Comparison of ENCODE assay signal across 1 cellular context in the genomic region with DNA sequence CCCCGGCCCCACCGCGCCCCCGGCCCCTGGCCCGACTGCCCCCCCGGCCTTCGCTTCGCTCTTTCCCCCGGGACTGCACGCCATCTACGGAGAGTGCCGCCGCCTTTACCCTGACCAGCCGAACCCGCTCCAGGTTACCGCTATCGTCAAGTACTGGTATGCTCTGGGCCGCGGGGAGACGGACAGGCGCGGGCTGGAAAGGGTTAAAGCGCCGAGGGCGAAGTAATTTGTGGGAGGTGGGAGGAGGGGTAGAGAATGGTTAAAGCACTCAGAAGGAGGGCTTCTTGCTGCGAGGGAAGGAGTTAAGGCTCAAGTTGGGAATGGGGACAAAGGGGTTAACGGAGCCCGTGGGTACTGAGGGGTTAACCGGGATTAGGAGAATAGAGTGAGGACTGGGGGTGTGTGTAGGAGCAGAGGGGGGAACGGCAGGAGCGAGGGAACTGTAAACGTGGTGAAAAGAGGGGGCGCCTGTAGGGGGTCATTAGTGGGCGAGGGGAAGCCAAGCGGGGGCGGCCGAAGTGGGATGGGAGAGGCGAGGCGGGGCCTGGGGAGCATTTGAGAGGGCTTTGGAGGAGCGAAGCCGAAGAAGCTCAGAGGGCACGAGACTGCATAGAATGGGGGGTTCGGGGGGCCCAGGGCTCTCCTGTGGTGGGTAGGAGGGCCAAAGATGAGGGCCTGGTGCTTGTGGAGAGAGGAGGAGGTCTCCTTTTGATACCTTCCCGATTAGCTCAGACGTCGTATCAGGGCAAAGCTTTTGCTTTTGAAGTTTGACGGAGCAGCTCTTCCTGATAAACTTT.
TF ChIP-seq lines count a peak whose summit lies in the region.

No MANE protein-coding gene starts in this region.

TF ChIP-seq in HEK293, 187 proteins besides CTCF, POLR2A, EP300 and RAD21 (continued from another document):
- TF ChIP-seq, protein P1, sequence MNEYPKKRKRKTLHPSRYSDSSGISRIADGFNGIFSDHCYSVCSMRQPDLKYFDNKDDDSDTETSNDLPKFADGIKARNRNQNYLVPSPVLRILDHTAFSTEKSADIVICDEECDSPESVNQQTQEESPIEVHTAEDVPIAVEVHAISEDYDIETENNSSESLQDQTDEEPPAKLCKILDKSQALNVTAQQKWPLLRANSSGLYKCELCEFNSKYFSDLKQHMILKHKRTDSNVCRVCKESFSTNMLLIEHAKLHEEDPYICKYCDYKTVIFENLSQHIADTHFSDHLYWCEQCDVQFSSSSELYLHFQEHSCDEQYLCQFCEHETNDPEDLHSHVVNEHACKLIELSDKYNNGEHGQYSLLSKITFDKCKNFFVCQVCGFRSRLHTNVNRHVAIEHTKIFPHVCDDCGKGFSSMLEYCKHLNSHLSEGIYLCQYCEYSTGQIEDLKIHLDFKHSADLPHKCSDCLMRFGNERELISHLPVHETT (tag by site-specific recombination; IDR thresholded peaks at IDR 0.05) = peak; percentile 67
- TF ChIP-seq ZNF157 (tag by site-specific recombination; IDR thresholded peaks at IDR 0.05) (peak; percentile 50; the same call in 1 of the 2 replicates), ZNF132 (tag by site-specific recombination; IDR thresholded peaks at IDR 0.05; ENCODE audit: borderline replicate concordance) (no peak), ZNF660 (tag by site-specific recombination; IDR thresholded peaks at IDR 0.05) (no peak), ZNF324 (tag by site-specific recombination; IDR thresholded peaks at IDR 0.05) (peak; percentile 71; the same call in 1 of the 2 replicates), TCF7L2 (IDR thresholded peaks at IDR 0.05; ENCODE audit: borderline replicate concordance, low read depth, low read length) (peak; percentile 59; the same call in 1 of the 2 replicates), ZFP3 (tag by site-specific recombination; IDR thresholded peaks at IDR 0.05; ENCODE audit: low read depth) (no peak)
- TF ChIP-seq, protein P2, sequence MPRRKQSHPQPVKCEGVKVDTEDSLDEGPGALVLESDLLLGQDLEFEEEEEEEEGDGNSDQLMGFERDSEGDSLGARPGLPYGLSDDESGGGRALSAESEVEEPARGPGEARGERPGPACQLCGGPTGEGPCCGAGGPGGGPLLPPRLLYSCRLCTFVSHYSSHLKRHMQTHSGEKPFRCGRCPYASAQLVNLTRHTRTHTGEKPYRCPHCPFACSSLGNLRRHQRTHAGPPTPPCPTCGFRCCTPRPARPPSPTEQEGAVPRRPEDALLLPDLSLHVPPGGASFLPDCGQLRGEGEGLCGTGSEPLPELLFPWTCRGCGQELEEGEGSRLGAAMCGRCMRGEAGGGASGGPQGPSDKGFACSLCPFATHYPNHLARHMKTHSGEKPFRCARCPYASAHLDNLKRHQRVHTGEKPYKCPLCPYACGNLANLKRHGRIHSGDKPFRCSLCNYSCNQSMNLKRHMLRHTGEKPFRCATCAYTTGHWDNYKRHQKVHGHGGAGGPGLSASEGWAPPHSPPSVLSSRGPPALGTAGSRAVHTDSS (tag by site-specific recombination; IDR thresholded peaks at IDR 0.05) = no peak
- TF ChIP-seq, protein P3, sequence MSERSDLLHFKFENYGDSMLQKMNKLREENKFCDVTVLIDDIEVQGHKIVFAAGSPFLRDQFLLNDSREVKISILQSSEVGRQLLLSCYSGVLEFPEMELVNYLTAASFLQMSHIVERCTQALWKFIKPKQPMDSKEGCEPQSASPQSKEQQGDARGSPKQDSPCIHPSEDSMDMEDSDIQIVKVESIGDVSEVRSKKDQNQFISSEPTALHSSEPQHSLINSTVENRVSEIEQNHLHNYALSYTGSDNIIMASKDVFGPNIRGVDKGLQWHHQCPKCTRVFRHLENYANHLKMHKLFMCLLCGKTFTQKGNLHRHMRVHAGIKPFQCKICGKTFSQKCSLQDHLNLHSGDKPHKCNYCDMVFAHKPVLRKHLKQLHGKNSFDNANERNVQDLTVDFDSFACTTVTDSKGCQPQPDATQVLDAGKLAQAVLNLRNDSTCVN (tag by site-specific recombination; optimal IDR thresholded peaks at IDR 0.05) = no peak
- TF ChIP-seq, protein P4, sequence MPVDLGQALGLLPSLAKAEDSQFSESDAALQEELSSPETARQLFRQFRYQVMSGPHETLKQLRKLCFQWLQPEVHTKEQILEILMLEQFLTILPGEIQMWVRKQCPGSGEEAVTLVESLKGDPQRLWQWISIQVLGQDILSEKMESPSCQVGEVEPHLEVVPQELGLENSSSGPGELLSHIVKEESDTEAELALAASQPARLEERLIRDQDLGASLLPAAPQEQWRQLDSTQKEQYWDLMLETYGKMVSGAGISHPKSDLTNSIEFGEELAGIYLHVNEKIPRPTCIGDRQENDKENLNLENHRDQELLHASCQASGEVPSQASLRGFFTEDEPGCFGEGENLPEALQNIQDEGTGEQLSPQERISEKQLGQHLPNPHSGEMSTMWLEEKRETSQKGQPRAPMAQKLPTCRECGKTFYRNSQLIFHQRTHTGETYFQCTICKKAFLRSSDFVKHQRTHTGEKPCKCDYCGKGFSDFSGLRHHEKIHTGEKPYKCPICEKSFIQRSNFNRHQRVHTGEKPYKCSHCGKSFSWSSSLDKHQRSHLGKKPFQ (tag by site-specific recombination; IDR thresholded peaks at IDR 0.05) = no peak
- TF ChIP-seq, protein P5, sequence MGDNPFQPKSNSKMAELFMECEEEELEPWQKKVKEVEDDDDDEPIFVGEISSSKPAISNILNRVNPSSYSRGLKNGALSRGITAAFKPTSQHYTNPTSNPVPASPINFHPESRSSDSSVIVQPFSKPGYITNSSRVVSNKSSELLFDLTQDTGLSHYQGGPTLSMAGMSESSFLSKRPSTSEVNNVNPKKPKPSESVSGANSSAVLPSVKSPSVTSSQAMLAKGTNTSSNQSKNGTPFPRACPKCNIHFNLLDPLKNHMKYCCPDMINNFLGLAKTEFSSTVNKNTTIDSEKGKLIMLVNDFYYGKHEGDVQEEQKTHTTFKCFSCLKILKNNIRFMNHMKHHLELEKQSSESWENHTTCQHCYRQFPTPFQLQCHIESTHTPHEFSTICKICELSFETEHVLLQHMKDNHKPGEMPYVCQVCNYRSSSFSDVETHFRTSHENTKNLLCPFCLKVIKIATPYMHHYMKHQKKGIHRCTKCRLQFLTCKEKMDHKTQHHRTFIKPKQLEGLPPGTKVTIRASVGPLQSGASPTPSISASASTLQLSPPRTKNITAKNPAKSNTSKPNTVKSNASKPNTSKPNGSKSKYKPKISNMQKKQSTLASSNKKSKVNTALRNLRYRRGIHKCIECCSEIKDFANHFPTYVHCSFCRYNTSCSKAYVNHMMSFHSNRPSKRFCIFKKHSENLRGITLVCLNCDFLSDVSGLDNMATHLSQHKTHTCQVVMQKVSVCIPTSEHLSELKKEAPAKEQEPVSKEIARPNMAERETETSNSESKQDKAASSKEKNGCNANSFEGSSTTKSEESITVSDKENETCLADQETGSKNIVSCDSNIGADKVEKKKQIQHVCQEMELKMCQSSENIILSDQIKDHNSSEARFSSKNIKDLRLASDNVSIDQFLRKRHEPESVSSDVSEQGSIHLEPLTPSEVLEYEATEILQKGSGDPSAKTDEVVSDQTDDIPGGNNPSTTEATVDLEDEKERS (tag by site-specific recombination; IDR thresholded peaks at IDR 0.05) = no peak
- TF ChIP-seq, protein P6, sequence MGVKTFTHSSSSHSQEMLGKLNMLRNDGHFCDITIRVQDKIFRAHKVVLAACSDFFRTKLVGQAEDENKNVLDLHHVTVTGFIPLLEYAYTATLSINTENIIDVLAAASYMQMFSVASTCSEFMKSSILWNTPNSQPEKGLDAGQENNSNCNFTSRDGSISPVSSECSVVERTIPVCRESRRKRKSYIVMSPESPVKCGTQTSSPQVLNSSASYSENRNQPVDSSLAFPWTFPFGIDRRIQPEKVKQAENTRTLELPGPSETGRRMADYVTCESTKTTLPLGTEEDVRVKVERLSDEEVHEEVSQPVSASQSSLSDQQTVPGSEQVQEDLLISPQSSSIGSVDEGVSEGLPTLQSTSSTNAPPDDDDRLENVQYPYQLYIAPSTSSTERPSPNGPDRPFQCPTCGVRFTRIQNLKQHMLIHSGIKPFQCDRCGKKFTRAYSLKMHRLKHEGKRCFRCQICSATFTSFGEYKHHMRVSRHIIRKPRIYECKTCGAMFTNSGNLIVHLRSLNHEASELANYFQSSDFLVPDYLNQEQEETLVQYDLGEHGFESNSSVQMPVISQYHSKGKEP (tag by site-specific recombination; IDR thresholded peaks at IDR 0.05) = no peak
TF ChIP-seq in HEK293: peak in this region for 62.
